ENCODE assay signal across 8 cellular contexts in genomic region chr15:79007066-79007465, GRCh38.
A peak's percentile ranks its signal among the peaks of the same experiment; 100 is the strongest.
DNase-seq lines count a peak whose midpoint lies in the region; ATAC-seq and TF ChIP-seq lines count a peak whose summit lies in the region.

No MANE protein-coding gene starts in this region.

- in situ Hi-C loops in transverse colon (cut with MboI; ENCODE audit: low pct_ligation_motif_present in 1 of 4, low pct_unique_long_range_greater_than_20kb in 1 of 4, low sequenced_read_pairs in 3 of 4): no loop called here

- H3K4me1 ChIP-seq in BE2C: peaks cover 6% of the 10 kb centered on the region
- no peaks in the 10 kb centered on the region for H3K4me1 ChIP-seq in right cardiac atrium (ENCODE audit: control insufficient read depth, insufficient read depth, low read length)
- H3K4me1 ChIP-seq in transverse colon: peaks cover 0 to 7% (median 2%) of the 10 kb centered on the region in 4 donors

- H3K36me3 ChIP-seq in BE2C (no peaks in the 10 kb centered on the region), transverse colon (no peaks in the 10 kb centered on the region)

- H3K27me3 ChIP-seq in BE2C (no peaks in the 10 kb centered on the region), right cardiac atrium (ENCODE audit: control insufficient read depth, insufficient read depth) (no peaks in the 10 kb centered on the region), transverse colon (no peaks in the 10 kb centered on the region)

- H3K4me3 ChIP-seq in BE2C (ENCODE audit: low read depth, low read length) (no peak overlapping the region), right cardiac atrium (ENCODE audit: low read length) (no peak overlapping the region), transverse colon (no peak overlapping the region)

- peak; percentile 49 for ATAC-seq in HG03354 (IDR thresholded peaks at IDR 0.05; ENCODE audit: poor library complexity, severe bottlenecking, unreplicated experiment)
- peak; percentile 27 to 42 for ATAC-seq in right cardiac atrium
- no peak for ATAC-seq in HG03378 (IDR thresholded peaks at IDR 0.05; ENCODE audit: unreplicated experiment)
- ATAC-seq in HG03025 (IDR thresholded peaks at IDR 0.05; ENCODE audit: low FRiP score, unreplicated experiment): no peak
- ATAC-seq in HG02642 (IDR thresholded peaks at IDR 0.05; ENCODE audit: poor library complexity, unreplicated experiment): no peak

- H3K27ac ChIP-seq in right cardiac atrium (ENCODE audit: low read length) (no peak overlapping the region), transverse colon (no peak overlapping the region)

- no peaks in the 10 kb centered on the region for H3K9me3 ChIP-seq in BE2C
- H3K9me3 ChIP-seq in right cardiac atrium (ENCODE audit: control insufficient read depth, low read length): no peaks in the 10 kb centered on the region
- no peaks in the 10 kb centered on the region for H3K9me3 ChIP-seq in transverse colon

- peak; percentile 52 for TF ChIP-seq CTCF in BE2C (IDR thresholded peaks at IDR 0.05; ENCODE audit: low read depth, low read length)
- TF ChIP-seq CTCF in transverse colon (IDR thresholded peaks at IDR 0.05): peak; percentile 18 to 65 (median 45)

- DNase-seq in BE2C (peak; percentile 60), UCSD-AML1 (lab: John Stamatoyannopoulos, UW; ENCODE audit: unreplicated experiment) (peak; percentile 73), right cardiac atrium (peak; percentile 34 to 85 (median 82)), transverse colon (peak; percentile 53)

- intact Hi-C loops in right cardiac atrium (cut with DNase I): no loop called here
- intact Hi-C loops in transverse colon (cut with DNase I; ENCODE audit: low total_unique reads): no loop called here

- TF ChIP-seq POLR2A in transverse colon (IDR thresholded peaks at IDR 0.05): no peak

- no peak for TF ChIP-seq EP300 in transverse colon (IDR thresholded peaks at IDR 0.05; ENCODE audit: low read depth)

- WGBS in right cardiac atrium: 54% methylated on average over 3 of the region's 3 CpGs
- 65% methylated on average over 3 of the region's 3 CpGs; no CpG with 5 or more reads in 1 of the 2 donors for WGBS in transverse colon (ENCODE audit: low coverage in 1 of 2), 2 donors

Comparison
In these comparisons a context has a peak if more than half of its experiments do, and no peak if none do; other contexts are left out.
1. ATAC-seq: peak in HG03354 (single experiment) and right cardiac atrium (2 of 2); none in HG03378 (single experiment), HG03025 (single experiment) and HG02642 (single experiment).
2. Peak in every context shown above with its lines, with median percentiles within 50 percentile points of each other: DNase-seq.